Comparison of ENCODE assay signal across 1 cellular context in the genomic region with DNA sequence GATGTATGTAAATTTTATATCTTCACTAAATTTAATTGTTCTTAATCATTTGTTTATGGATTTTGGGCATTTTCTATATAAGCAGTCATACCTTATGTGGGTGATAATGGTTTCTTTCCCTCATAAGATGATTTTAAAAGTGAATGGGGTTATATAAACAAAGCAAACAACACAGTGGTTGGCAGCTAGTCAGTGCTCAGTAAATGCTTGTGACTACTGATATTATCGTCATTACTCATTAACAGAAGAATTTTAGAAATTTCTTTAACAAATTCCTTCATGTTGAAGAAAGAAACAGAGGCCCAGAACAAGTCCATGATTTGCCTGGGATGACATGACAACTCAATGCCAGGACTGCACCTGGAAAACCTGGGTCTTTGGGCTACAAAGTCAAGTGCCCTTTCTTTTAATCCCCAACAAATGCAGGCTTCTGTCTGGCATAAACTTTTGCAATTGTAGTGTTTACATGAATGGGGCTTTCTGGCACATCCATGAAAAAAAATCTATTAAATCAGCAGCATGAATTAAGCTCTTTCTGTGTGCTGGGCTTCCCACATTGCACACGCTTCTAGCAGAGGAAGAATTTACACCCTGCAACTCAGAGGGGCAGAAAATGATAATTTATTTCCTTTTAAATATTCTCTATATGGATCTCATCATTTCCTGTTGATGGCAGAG.
A peak's percentile ranks its signal among the peaks of the same experiment; 100 is the strongest.
TF ChIP-seq lines count a peak whose summit lies in the region.

No MANE protein-coding gene starts in this region.

TF ChIP-seq in endothelial cell of umbilical vein, 7 proteins besides CTCF, POLR2A, EP300 and RAD21 (continued from another document):
- TF ChIP-seq JUN (IDR thresholded peaks at IDR 0.05; ENCODE audit: borderline replicate concordance, insufficient read depth, insufficient read length, low read depth): peak; percentile 14
